In genomic region chr2:70182689-70183088, GRCh38 we compare ENCODE assay signal across 18 cellular contexts.
"Had no signal": no experiment of that assay in that cellular context is flagged by ENCODE, and none has a peak within 500 bp of the region (broad histone marks: within the 10 kb centered on the region; RNA-seq: fewer than 3 reads in every experiment).

No MANE protein-coding gene starts in this region.

- H3K9me3 ChIP-seq: colonic mucosa, esophagus muscularis mucosa, gastroesophageal sphincter, heart right ventricle, thyroid gland had no signal

- DNase-seq: activated CD4-positive, alpha-beta memory T cell treated with anti-CD3 and anti-CD28 coated beads, Interleukin-2, amount 10 ng/mL, durations not matched to agents 7 days and 5 days; activated CD4-positive, alpha-beta T cell treated with anti-CD3 and anti-CD28 coated beads for 48 hours; activated CD4-positive, CD25-positive, alpha-beta regulatory T cell; activated naive CD4-positive, alpha-beta T cell treated with anti-CD3 and anti-CD28 coated beads, Interleukin-2, amount 10 ng/mL, durations not matched to agents 7 days and 5 days; activated naive CD8-positive, alpha-beta T cell treated with anti-CD3 and anti-CD28 coated beads, Interleukin-2, amount 50 U/mL, for 24 hours; activated T-cell treated with anti-CD3 and anti-CD28 coated beads, Interleukin-2, amount 50 U/mL, for 24 hours; colonic mucosa; effector CD4-positive, alpha-beta T cell; heart right ventricle; left ventricle myocardium superior; mesenchymal stem cell; naive thymus-derived CD4-positive, alpha-beta T cell; stimulated activated naive CD4-positive, alpha-beta T cell treated with Interleukin-2 at 50 U/mL for 16 hours; T-cell; thyroid gland had no signal

- H3K9me3 Mint-ChIP-seq: activated CD4-positive, alpha-beta memory T cell treated with anti-CD3 and anti-CD28 coated beads, Interleukin-2, amount 10 ng/mL, durations not matched to agents 7 days and 5 days; activated naive CD4-positive, alpha-beta T cell treated with anti-CD3 and anti-CD28 coated beads, Interleukin-2, amount 10 ng/mL, durations not matched to agents 7 days and 5 days; activated naive CD8-positive, alpha-beta T cell treated with anti-CD3 and anti-CD28 coated beads, Interleukin-2, amount 50 U/mL, for 24 hours; activated T-cell treated with anti-CD3 and anti-CD28 coated beads, Interleukin-2, amount 50 U/mL, for 24 hours; central memory CD8-positive, alpha-beta T cell; naive thymus-derived CD4-positive, alpha-beta T cell; T-cell had no signal

- ATAC-seq: activated naive CD8-positive, alpha-beta T cell treated with anti-CD3 and anti-CD28 coated beads, Interleukin-2, amount 50 U/mL, for 24 hours; gastroesophageal sphincter; heart right ventricle; left ventricle myocardium superior; naive thymus-derived CD4-positive, alpha-beta T cell; T-cell had no signal

- H3K27ac Mint-ChIP-seq: activated CD4-positive, alpha-beta memory T cell treated with anti-CD3 and anti-CD28 coated beads, Interleukin-2, amount 10 ng/mL, durations not matched to agents 7 days and 5 days; activated naive CD4-positive, alpha-beta T cell treated with anti-CD3 and anti-CD28 coated beads, Interleukin-2, amount 10 ng/mL, durations not matched to agents 7 days and 5 days; activated naive CD8-positive, alpha-beta T cell treated with anti-CD3 and anti-CD28 coated beads, Interleukin-2, amount 50 U/mL, for 24 hours; activated T-cell treated with anti-CD3 and anti-CD28 coated beads, Interleukin-2, amount 50 U/mL, for 24 hours had no signal

- H3K27ac ChIP-seq: colonic mucosa, esophagus muscularis mucosa, gastroesophageal sphincter, heart right ventricle, thyroid gland had no signal

- H3K36me3 ChIP-seq: colonic mucosa had no signal

- H3K4me3 Mint-ChIP-seq: activated CD4-positive, alpha-beta memory T cell treated with anti-CD3 and anti-CD28 coated beads, Interleukin-2, amount 10 ng/mL, durations not matched to agents 7 days and 5 days; activated naive CD4-positive, alpha-beta T cell treated with anti-CD3 and anti-CD28 coated beads, Interleukin-2, amount 10 ng/mL, durations not matched to agents 7 days and 5 days; activated naive CD8-positive, alpha-beta T cell treated with anti-CD3 and anti-CD28 coated beads, Interleukin-2, amount 50 U/mL, for 24 hours; activated T-cell treated with anti-CD3 and anti-CD28 coated beads, Interleukin-2, amount 50 U/mL, for 24 hours; central memory CD8-positive, alpha-beta T cell; naive thymus-derived CD4-positive, alpha-beta T cell; T-cell had no signal

- H3K4me1 Mint-ChIP-seq: activated CD4-positive, alpha-beta memory T cell treated with anti-CD3 and anti-CD28 coated beads, Interleukin-2, amount 10 ng/mL, durations not matched to agents 7 days and 5 days; activated naive CD8-positive, alpha-beta T cell treated with anti-CD3 and anti-CD28 coated beads, Interleukin-2, amount 50 U/mL, for 24 hours; central memory CD8-positive, alpha-beta T cell; T-cell had no signal

- H3K4me3 ChIP-seq: colonic mucosa, esophagus muscularis mucosa, gastroesophageal sphincter, heart right ventricle, thyroid gland had no signal

- H3K27me3 ChIP-seq: colonic mucosa, esophagus muscularis mucosa, gastroesophageal sphincter, heart right ventricle, thyroid gland had no signal

- H3K4me1 ChIP-seq: colonic mucosa, esophagus muscularis mucosa, gastroesophageal sphincter, heart right ventricle, thyroid gland had no signal

- H3K27me3 Mint-ChIP-seq: activated CD4-positive, alpha-beta memory T cell treated with anti-CD3 and anti-CD28 coated beads, Interleukin-2, amount 10 ng/mL, durations not matched to agents 7 days and 5 days; activated naive CD4-positive, alpha-beta T cell treated with anti-CD3 and anti-CD28 coated beads, Interleukin-2, amount 10 ng/mL, durations not matched to agents 7 days and 5 days; activated naive CD8-positive, alpha-beta T cell treated with anti-CD3 and anti-CD28 coated beads, Interleukin-2, amount 50 U/mL, for 24 hours; activated T-cell treated with anti-CD3 and anti-CD28 coated beads, Interleukin-2, amount 50 U/mL, for 24 hours; central memory CD8-positive, alpha-beta T cell; naive thymus-derived CD4-positive, alpha-beta T cell; T-cell had no signal
